Comparison of ENCODE assay signal across 16 cellular contexts in genomic region chr16:12815361-12815760, GRCh38. TPM values are rescaled to one million over a fixed set of nuclear protein-coding genes. Genes with fewer than 3 reads are reported as not detected.
A peak's percentile ranks its signal among the peaks of the same experiment; 100 is the strongest.
DNase-seq lines count a peak whose midpoint lies in the region; ATAC-seq, FAIRE-seq and TF ChIP-seq lines count a peak whose summit lies in the region.
"Had no signal": no experiment of that assay in that cellular context is flagged by ENCODE, and none has a peak within 500 bp of the region (broad histone marks: within the 10 kb centered on the region; RNA-seq: fewer than 3 reads in every experiment).

No MANE protein-coding gene starts in this region.

- DNase-seq in BJ (ENCODE audit: low read depth) (no peak), GM23248 (peak; percentile 41), K562 (ENCODE audit: extremely low read depth in 1 of 4, low spot score in 3 of 4) (no peak), medulla oblongata (ENCODE audit: extremely low spot score) (peak; percentile 79), type B pancreatic cell (ENCODE audit: extremely low spot score, unreplicated experiment) (no peak), DMS79 (lab: John Stamatoyannopoulos, UW) (no peak), NCI-H1105 (lab: John Stamatoyannopoulos, UW) (no peak)
- DNase-seq: activated CD8-positive, alpha-beta memory T cell treated with anti-CD3 and anti-CD28 coated beads, Interleukin-2, amount 50 U/mL, for 4 hours; activated naive CD8-positive, alpha-beta T cell treated with anti-CD3 and anti-CD28 coated beads for 36 hours; GF-D8; left lung; stimulated activated naive CD8-positive, alpha-beta T cell treated with anti-CD3 and anti-CD28 coated beads, Interleukin-15, Interleukin-2, amounts not matched to agents 100 U/mL and 50 U/mL, for 24 hours had no signal

- H3K9ac ChIP-seq in GM23248 (no peak overlapping the region), K562 (ENCODE audit: insufficient read depth in 1 of 2, low read depth in 2 of 2, low read length in 2 of 2) (no peak overlapping the region)

- peak in 1 of 2 experiments; percentile 52; a peak in 2 of 4 replicates for TF ChIP-seq RAD21 in K562 (CRISPR knock-in tag; conservative IDR thresholded peaks at IDR 0.05 in 1 of 2, IDR thresholded peaks at IDR 0.05 in 1 of 2)

- H2AFZ ChIP-seq in GM23248 (peak overlapping the region; percentile 52), K562 (ENCODE audit: low read depth, low read length) (no peak overlapping the region)

- H3K36me3 Mint-ChIP-seq in type B pancreatic cell: no peaks in the 10 kb centered on the region
- H3K36me3 Mint-ChIP-seq: activated naive CD8-positive, alpha-beta T cell treated with anti-CD3 and anti-CD28 coated beads for 36 hours; natural killer cell treated with Interleukin-12 subunit alpha and Interleukin-12 subunit beta and Interleukin-15 and Interleukin-18, amount 100 ng/mL, for 72 hours; WTC11 had no signal

- no peaks in the 10 kb centered on the region for H3K9me2 ChIP-seq in GM23248 (ENCODE audit: insufficient read depth)

- no peaks in the 10 kb centered on the region for H3F3A ChIP-seq in GM23248 (ENCODE audit: insufficient read depth)

- H3K9me3 ChIP-seq in GM23248 (ENCODE audit: low read depth) (no peaks in the 10 kb centered on the region), K562 (replicated peaks; ENCODE audit: control insufficient read depth, insufficient read depth, low read depth, low read length) (no peaks in the 10 kb centered on the region; the same call in 1 of the 2 replicates)
- H3K9me3 ChIP-seq: left lung had no signal

- H3K9me3 Mint-ChIP-seq in type B pancreatic cell: peaks cover 10% of the 10 kb centered on the region
- H3K9me3 Mint-ChIP-seq: natural killer cell treated with Interleukin-12 subunit alpha and Interleukin-12 subunit beta and Interleukin-15 and Interleukin-18, amount 100 ng/mL, for 72 hours had no signal

- H4K20me1 ChIP-seq in GM23248 (ENCODE audit: insufficient read depth): no peaks in the 10 kb centered on the region
- no peaks in the 10 kb centered on the region for H4K20me1 ChIP-seq in K562 (replicated peaks; ENCODE audit: control insufficient read depth, insufficient read depth, low read length)

- no peak for TF ChIP-seq EP300 in K562 (IDR thresholded peaks at IDR 0.05; ENCODE audit: low read length)

- peaks cover 4% of the 10 kb centered on the region for H3K27me3 Mint-ChIP-seq in type B pancreatic cell
- H3K27me3 Mint-ChIP-seq: activated naive CD8-positive, alpha-beta T cell treated with anti-CD3 and anti-CD28 coated beads for 36 hours had no signal

- no peak for TF ChIP-seq POLR2A in K562 (conservative IDR thresholded peaks at IDR 0.05)

- no peak overlapping the region for H3K4me3 Mint-ChIP-seq in type B pancreatic cell
- H3K4me3 Mint-ChIP-seq: activated naive CD8-positive, alpha-beta T cell treated with anti-CD3 and anti-CD28 coated beads for 36 hours; central memory CD8-positive, alpha-beta T cell; natural killer cell treated with Interleukin-12 subunit alpha and Interleukin-12 subunit beta and Interleukin-15 and Interleukin-18, amount 100 ng/mL, for 72 hours; WTC11 had no signal

- no peak for FAIRE-seq in K562 (lab: Jason Lieb, UNC)
- FAIRE-seq: GM18507 had no signal

- H3K4me1 ChIP-seq in GM23248 (ENCODE audit: insufficient read depth): peaks cover 6% of the 10 kb centered on the region; the same call in 1 of the 2 replicates
- H3K4me1 ChIP-seq in K562 (replicated peaks in 1 of 2; ENCODE audit: control insufficient read depth in 2 of 2, insufficient read depth in 2 of 2, low read length in 2 of 2): no peaks in the 10 kb centered on the region; a peak in 2 of 5 replicates

- H3K9me1 ChIP-seq in K562 (ENCODE audit: control insufficient read depth, insufficient read depth, low read length): no peaks in the 10 kb centered on the region

- no peak overlapping the region for H3K27ac Mint-ChIP-seq in type B pancreatic cell
- H3K27ac Mint-ChIP-seq: activated naive CD8-positive, alpha-beta T cell treated with anti-CD3 and anti-CD28 coated beads for 36 hours; natural killer cell treated with Interleukin-12 subunit alpha and Interleukin-12 subunit beta and Interleukin-15 and Interleukin-18, amount 100 ng/mL, for 72 hours; WTC11 had no signal

- peak; percentile 35; the same call in 1 of the 2 replicates for TF ChIP-seq CTCF in BJ (IDR thresholded peaks at IDR 0.05; ENCODE audit: insufficient read depth, low read depth, low read length)
- peak in 2 of 3 experiments; percentile 12 to 33; a peak in 2 of 6 replicates for TF ChIP-seq CTCF in K562 (IDR thresholded peaks at IDR 0.05 in 2 of 3, conservative IDR thresholded peaks at IDR 0.05 in 1 of 3; ENCODE audit: insufficient read depth in 2 of 3, low read depth in 1 of 3, low read length in 3 of 3)
- no peak for TF ChIP-seq CTCF in type B pancreatic cell (conservative IDR thresholded peaks at IDR 0.05)

- CTCF ChIA-PET in BJ (lab: Yijun Ruan, JAX) (interaction anchor here (1.8 kb wide), 1 partner anchor 361 kb away, joined by 5 read pairs; no protein-coding TSS in a partner anchor), K562 (lab: Yijun Ruan, JAX; ENCODE audit: low intra/inter-chr PET ratio) (interaction anchor here (0.5 kb wide), 1 partner anchor 10 kb away, joined by 3 read pairs; no protein-coding TSS in a partner anchor)

- no TSS peak for BruUV-seq in K562 (replicated peaks; lab: Mats Ljungman, UMichigan)

- intact Hi-C loops in K562 (cut with micrococcal nuclease): loop anchor here (5.0 kb wide), 1 partner anchor 358 kb away; no protein-coding TSS in a partner anchor

- H3K27ac ChIP-seq in GM23248 (no peak overlapping the region), K562 (ENCODE audit: extremely low read depth, low read depth, low read length) (no peak overlapping the region)
- H3K27ac ChIP-seq: left lung had no signal

- H3K4me1 Mint-ChIP-seq in type B pancreatic cell (ENCODE audit: unreplicated experiment): peaks cover 5% of the 10 kb centered on the region
- H3K4me1 Mint-ChIP-seq: WTC11 had no signal

- POLR2A ChIA-PET in BJ (lab: Charles Lee) (no interaction called here), K562 (lab: Yijun Ruan, JAX) (interaction anchor here (1.0 kb wide), 1 partner anchor 9 kb away, joined by 4 read pairs; no protein-coding TSS in a partner anchor)

- no peaks in the 10 kb centered on the region for H3K36me3 ChIP-seq in BJ (ENCODE audit: control insufficient read depth, insufficient read depth, low read length)
- no peaks in the 10 kb centered on the region for H3K36me3 ChIP-seq in GM23248 (ENCODE audit: low read depth)
- no peaks in the 10 kb centered on the region for H3K36me3 ChIP-seq in K562 (ENCODE audit: control insufficient read depth, insufficient read depth, low read length)
- H3K36me3 ChIP-seq: left lung had no signal

- no peaks in the 10 kb centered on the region for H3K27me3 ChIP-seq in BJ (ENCODE audit: control insufficient read depth, insufficient read depth, low read length)
- H3K27me3 ChIP-seq in GM23248 (replicated peaks; ENCODE audit: insufficient read depth): no peaks in the 10 kb centered on the region
- H3K27me3 ChIP-seq in K562 (ENCODE audit: control insufficient read depth in 2 of 2, insufficient read depth in 2 of 2, low read length in 2 of 2): no peaks in the 10 kb centered on the region
- H3K27me3 ChIP-seq: left lung had no signal

- H3K4me3 ChIP-seq in BJ (ENCODE audit: low read depth, low read length) (no peak overlapping the region), GM23248 (no peak overlapping the region), K562 (no peak overlapping the region)
- H3K4me3 ChIP-seq: left lung had no signal

- WGBS in GM23248 (ENCODE audit: low coverage in 1 of 2, low lambda C conversion rate in 2 of 2, missing lambda C conversion rate in 2 of 2), 2 experiments: 12 to 13% methylated on average over 3 of the region's 3 CpGs
- WGBS in K562 (ENCODE audit: insufficient coverage, low coverage, missing lambda C conversion rate): 23% methylated on average over 3 of the region's 3 CpGs

- in situ Hi-C loops in GM23248 (cut with MboI) (loop anchor here (25.0 kb wide), 1 partner anchor 353 kb away; no protein-coding TSS in a partner anchor), K562 (cut with MboI) (no loop called here)

- H3K4me2 ChIP-seq in GM23248 (ENCODE audit: unreplicated experiment) (peak overlapping the region; percentile 2), K562 (ENCODE audit: insufficient read depth, low read length) (no peak overlapping the region)

- ATAC-seq in K562: no peak
- ATAC-seq: left lung; natural killer cell treated with Interleukin-12 subunit alpha and Interleukin-12 subunit beta and Interleukin-15 and Interleukin-18, amount 100 ng/mL, for 72 hours; stimulated activated naive CD8-positive, alpha-beta T cell treated with anti-CD3 and anti-CD28 coated beads, Interleukin-15, Interleukin-2, amounts not matched to agents 100 U/mL and 50 U/mL, for 24 hours; WTC11 had no signal

- H3K79me2 ChIP-seq in GM23248 (ENCODE audit: insufficient read depth) (no peaks in the 10 kb centered on the region), K562 (ENCODE audit: control insufficient read depth, insufficient read depth, low read length) (no peaks in the 10 kb centered on the region)

TF ChIP-seq in K562, 482 proteins besides CTCF, POLR2A, EP300 and RAD21 (continues in another document):
- no peak for TF ChIP-seq XRCC4 (IDR thresholded peaks at IDR 0.05; ENCODE audit: extremely low read depth, insufficient read depth, insufficient read length)
- TF ChIP-seq NCOA6 (IDR thresholded peaks at IDR 0.05): no peak

RNA-seq across cellular contexts. Expression of gene CPPED1, which starts 11.7 kb away (rescaled TPM):
- polyA plus RNA-seq in BJ (2011; rRNA removed): 24.1 and 33.6 TPM in 2 replicates
- 24.4 and 30.3 TPM in 2 replicates for polyA minus RNA-seq in BJ (2011; rRNA and poly(A)+ RNA removed)
- total RNA-seq in GM23248 (2014; rRNA removed; shearing (Covaris generic)): 11.7 and 38.4 TPM in 2 replicates
- polyA plus RNA-seq in GM23248 (2016; fragmentation: Nextera tagmentation; extraction: Ambion mirVana): 39.1 TPM in 2 replicates
- 30.3 and 41.3 TPM in 2 replicates for total RNA-seq in K562 (2011; cell fraction: chromatin; rRNA removed; ENCODE audit: low replicate concordance)
- 26.2 and 31.9 TPM in 2 replicates for total RNA-seq in K562 (2011; cell fraction: nucleolus; rRNA removed)
- 25.7 and 32.7 TPM in 2 replicates for total RNA-seq in K562 (2011; cell fraction: nucleoplasm; rRNA removed)
- 7.5 and 7.6 TPM in 2 replicates for total RNA-seq in K562 (2014; rRNA removed)
- total RNA-seq in K562 (2014; rRNA removed; fragmentation: Illumina TruSeq; extraction: Trizol): 16.9 and 20.2 TPM in 2 replicates
- total RNA-seq in K562 (2015; rRNA removed; fragmentation: Illumina TruSeq; extraction: Trizol): 21.3 and 22.2 TPM in 2 replicates
- total RNA-seq in K562 (2021): 21.3 and 22.2 TPM in 2 replicates
- 25.7 TPM in 2 replicates for polyA plus RNA-seq in K562 (2011; rRNA removed)
- polyA plus RNA-seq in K562 (2011; cell fraction: cytosol; rRNA removed): 13.6 and 16.0 TPM in 2 replicates
- polyA plus RNA-seq in K562 (2011; cell fraction: nucleus; rRNA removed): 8.9 and 12.8 TPM in 2 replicates
- 15.6 and 22.8 TPM in 2 replicates for polyA plus RNA-seq in K562 (2012)
- polyA plus RNA-seq in K562 (2014; fragmentation: Illumina TruSeq; extraction: Trizol): 19.0 and 22.5 TPM in 2 replicates
- polyA plus RNA-seq in K562 (2014; fragmentation: Nextera tagmentation; extraction: Ambion mirVana): 10 to 100 TPM; 11.4 to 13.6 TPM
- 14.4 and 15.3 TPM in 2 replicates for polyA plus RNA-seq in K562 (2014; rRNA removed)
- polyA minus RNA-seq in K562 (2011; rRNA and poly(A)+ RNA removed): 21.1 and 24.1 TPM in 2 replicates
- polyA minus RNA-seq in K562 (2011; cell fraction: cytosol; rRNA and poly(A)+ RNA removed): 10.1 and 10.3 TPM in 2 replicates
- polyA minus RNA-seq in K562 (2011; cell fraction: nucleus; rRNA and poly(A)+ RNA removed): 8.9 and 21.4 TPM in 2 replicates
- 15.2 and 17.4 TPM in 2 replicates for total RNA-seq in type B pancreatic cell (ENCODE audit: low replicate concordance)

Comparison
In these comparisons a context has a peak if more than half of its experiments do, and no peak if none do; other contexts are left out.
1. DNase-seq: peak in GM23248 (single experiment) and medulla oblongata (single experiment); none in BJ (single experiment), K562 (0 of 4), type B pancreatic cell (single experiment), DMS79 (single experiment) and NCI-H1105 (single experiment).